ENCODE assay signal across 1 cellular context in genomic region chr1:38014171-38014570, GRCh38.
A peak's percentile ranks its signal among the peaks of the same experiment; 100 is the strongest.
TF ChIP-seq lines count a peak whose summit lies in the region.

No MANE protein-coding gene starts in this region.

TF ChIP-seq in IMR-90, 13 proteins besides CTCF, POLR2A, EP300 and RAD21:
- TF ChIP-seq CEBPB (IDR thresholded peaks at IDR 0.05; ENCODE audit: low read depth, low read length) (0 out of 2 replicates have a peak, but pooled peaks have one; percentile 12), MAZ (IDR thresholded peaks at IDR 0.05; ENCODE audit: borderline replicate concordance, low read depth, low read length) (no peak)
